In genomic region chrX:75181721-75182120, GRCh38 we compare ENCODE assay signal across 21 cellular contexts. TPM values are rescaled to one million over a fixed set of nuclear protein-coding genes. Genes with fewer than 3 reads are reported as not detected.
DNase-seq lines count a peak whose midpoint lies in the region; ATAC-seq and TF ChIP-seq lines count a peak whose summit lies in the region.
"Had no signal": no experiment of that assay in that cellular context is flagged by ENCODE, and none has a peak within 500 bp of the region (broad histone marks: within the 10 kb centered on the region; RNA-seq: fewer than 3 reads in every experiment).

No MANE protein-coding gene starts in this region.

- H3K27ac ChIP-seq in upper lobe of left lung, result no peak overlapping the region
- H3K27ac ChIP-seq: sigmoid colon, stomach had no signal

- H3K4me1 ChIP-seq in upper lobe of left lung, result no peaks in the 10 kb centered on the region
- H3K4me1 ChIP-seq: sigmoid colon, stomach, tibial nerve had no signal

- no peaks in the 10 kb centered on the region for H3K36me3 ChIP-seq in upper lobe of left lung
- H3K36me3 ChIP-seq: sigmoid colon, stomach, tibial nerve had no signal

- TF ChIP-seq POLR2A in upper lobe of left lung (IDR thresholded peaks at IDR 0.05), result no peak

- in situ Hi-C loops in astrocyte of the cerebellum (cut with HindIII; ENCODE audit: low sequenced_read_pairs), result no loop called here

- no peaks in the 10 kb centered on the region for H3K9me3 ChIP-seq in upper lobe of left lung
- H3K9me3 ChIP-seq: sigmoid colon, stomach, tibial nerve had no signal

- ATAC-seq in upper lobe of left lung (ENCODE audit: low FRiP score in 2 of 2), result no peak
- ATAC-seq: GM23338 had no signal

- no peak for TF ChIP-seq EP300 in upper lobe of left lung (IDR thresholded peaks at IDR 0.05)

- DNase-seq in HT1080 (ENCODE audit: low read depth) (peak; percentile 0), astrocyte of the cerebellum (ENCODE audit: low read depth) (peak; percentile 12), fibroblast of the aortic adventitia (ENCODE audit: low read depth) (peak; percentile 29), NCI-H2107 (lab: John Stamatoyannopoulos, UW) (no peak), upper lobe of left lung (no peak), GOT3 (lab: John Stamatoyannopoulos, UW) (no peak), activated T-cell treated with anti-CD3 and anti-CD28 coated beads for 4 hours (no peak)
- DNase-seq: activated CD4-positive, alpha-beta T cell treated with anti-CD3 and anti-CD28 coated beads for 4 hours; activated naive CD4-positive, alpha-beta T cell treated with Interleukin-2 at 50 U/mL for 16 hours; activated T-cell treated with anti-CD3 and anti-CD28 coated beads, Interleukin-2, amount 50 U/mL, for 48 hours; AML-193; CD4-positive, alpha-beta memory T cell; DMS 273 treated with DMSO at 0.1 percent for 48 hours; kidney; NCI-H510A treated with DMSO at 0.1 percent for 48 hours; RPMI8226; sigmoid colon; stomach had no signal

- H3K4me3 ChIP-seq in astrocyte of the cerebellum (ENCODE audit: low read depth, low read length) (no peak overlapping the region), fibroblast of the aortic adventitia (ENCODE audit: low read depth, low read length) (no peak overlapping the region), upper lobe of left lung (no peak overlapping the region)
- H3K4me3 ChIP-seq: GM23338, lung, sigmoid colon, stomach, tibial nerve had no signal

- H3K27me3 ChIP-seq in upper lobe of left lung, result no peaks in the 10 kb centered on the region
- H3K27me3 ChIP-seq: sigmoid colon, stomach, tibial nerve had no signal

- TF ChIP-seq CTCF in astrocyte of the cerebellum (IDR thresholded peaks at IDR 0.05; ENCODE audit: low read depth, low read length, missing control alignments) (no peak), fibroblast of the aortic adventitia (IDR thresholded peaks at IDR 0.05; ENCODE audit: insufficient read depth, low read length) (no peak), upper lobe of left lung (IDR thresholded peaks at IDR 0.05) (no peak)

RNA-seq across cellular contexts. Expression of gene ABCB7, which starts 25.6 kb away (rescaled TPM):
- 13.5 and 19.1 TPM in 2 replicates for total RNA-seq in HT1080 (2014; rRNA removed; shearing (Covaris generic))
- 15.1 and 21.0 TPM in 2 replicates for polyA plus RNA-seq in HT1080 (2015; cell fraction: cytosol; rRNA removed)
- 35.9 and 40.4 TPM in 2 replicates for polyA plus RNA-seq in HT1080 (2015; cell fraction: nucleus; rRNA removed)
- total RNA-seq in fibroblast of the aortic adventitia (ENCODE audit: low replicate concordance), result 16.7 and 19.2 TPM in 2 replicates
- 10 to 100 TPM; 22.1 to 59.8 (median 41.5) TPM for total RNA-seq in upper lobe of left lung

Comparison
In these comparisons a context has a peak if more than half of its experiments do, and no peak if none do; other contexts are left out.
1. DNase-seq: peak in HT1080 (single experiment), astrocyte of the cerebellum (single experiment) and fibroblast of the aortic adventitia (single experiment); none in NCI-H2107 (single experiment), upper lobe of left lung (0 of 2), GOT3 (single experiment) and activated T-cell treated with anti-CD3 and anti-CD28 coated beads for 4 hours (single experiment).